Comparison of ENCODE assay signal across 8 cellular contexts in genomic region chr2:46315103-46315890, GRCh38. TPM values are rescaled to one million over a fixed set of nuclear protein-coding genes. Genes with fewer than 3 reads are reported as not detected.
DNase-seq lines count a peak whose midpoint lies in the region; ATAC-seq lines count a peak whose summit lies in the region.

No MANE protein-coding gene starts in this region.

- no peaks in the 10 kb centered on the region for H3K9me3 Mint-ChIP-seq in activated T-helper 2 cell treated with anti-CD3 and anti-CD28 coated beads, Interferon-gamma antibody, Interleukin-2, Interleukin-4, amounts not matched to agents 10 μg/mL and 5 μg/mL and 100 μg/mL, durations not matched to agents 14 hours and 24 hours and 36 hours

- peaks cover 37% of the 10 kb centered on the region for H3K4me1 Mint-ChIP-seq in activated T-helper 2 cell treated with anti-CD3 and anti-CD28 coated beads, Interferon-gamma antibody, Interleukin-2, Interleukin-4, amounts not matched to agents 10 μg/mL and 5 μg/mL and 100 μg/mL, durations not matched to agents 14 hours and 24 hours and 36 hours (ENCODE audit: low read depth)

- H3K4me3 Mint-ChIP-seq in activated T-helper 2 cell treated with anti-CD3 and anti-CD28 coated beads, Interferon-gamma antibody, Interleukin-2, Interleukin-4, amounts not matched to agents 10 μg/mL and 5 μg/mL and 100 μg/mL, durations not matched to agents 14 hours and 24 hours and 36 hours (ENCODE audit: low read depth) = no peak overlapping the region

- H3K27ac Mint-ChIP-seq in activated T-helper 2 cell treated with anti-CD3 and anti-CD28 coated beads, Interferon-gamma antibody, Interleukin-2, Interleukin-4, amounts not matched to agents 10 μg/mL and 5 μg/mL and 100 μg/mL, durations not matched to agents 14 hours and 24 hours and 36 hours = peak overlapping the region; percentile 63

- no peak for ATAC-seq in GM21576 (IDR thresholded peaks at IDR 0.05; ENCODE audit: unreplicated experiment)
- ATAC-seq in GM21528 (IDR thresholded peaks at IDR 0.05; ENCODE audit: low FRiP score, unreplicated experiment) = no peak
- ATAC-seq in HG03108 (IDR thresholded peaks at IDR 0.05; ENCODE audit: unreplicated experiment) = no peak

- intact Hi-C loops in activated T-helper 2 cell treated with anti-CD3 and anti-CD28 coated beads, Interferon-gamma antibody, Interleukin-2, Interleukin-4, amounts not matched to agents 10 μg/mL and 5 μg/mL and 100 μg/mL, durations not matched to agents 14 hours and 24 hours and 36 hours (cut with micrococcal nuclease) = no loop called here

- DNase-seq in stimulated activated CD4-positive, alpha-beta T cell treated with anti-CD3 and anti-CD28 coated beads, Interleukin-15, amount 100 ng/mL, for 24 hours = peak; percentile 24
- DNase-seq in stimulated activated CD4-positive, alpha-beta T cell treated with anti-CD3 and anti-CD28 coated beads, Interleukin-12 subunit alpha, Interleukin-12 subunit beta, amount 100 ng/mL, for 4 hours = no peak
- DNase-seq in activated T-helper 2 cell treated with anti-CD3 and anti-CD28 coated beads, Interferon-gamma antibody, Interleukin-2, Interleukin-4, amounts not matched to agents 10 μg/mL and 5 μg/mL and 100 μg/mL, durations not matched to agents 14 hours and 24 hours and 36 hours (ENCODE audit: low spot score) = no peak
- peak; percentile 69 for DNase-seq in hepatic stellate cell (ENCODE audit: low spot score)
- DNase-seq in stromal cell of bone marrow (ENCODE audit: low read depth) = peak; percentile 94

- peaks cover 7% of the 10 kb centered on the region for H3K27me3 Mint-ChIP-seq in activated T-helper 2 cell treated with anti-CD3 and anti-CD28 coated beads, Interferon-gamma antibody, Interleukin-2, Interleukin-4, amounts not matched to agents 10 μg/mL and 5 μg/mL and 100 μg/mL, durations not matched to agents 14 hours and 24 hours and 36 hours (ENCODE audit: low read depth)

- peaks cover 16% of the 10 kb centered on the region for H3K36me3 Mint-ChIP-seq in activated T-helper 2 cell treated with anti-CD3 and anti-CD28 coated beads, Interferon-gamma antibody, Interleukin-2, Interleukin-4, amounts not matched to agents 10 μg/mL and 5 μg/mL and 100 μg/mL, durations not matched to agents 14 hours and 24 hours and 36 hours (ENCODE audit: low read depth)

RNA-seq across cellular contexts. Expression of gene EPAS1, which starts 18.1 kb away (rescaled TPM):
- 100.0 and 102 TPM in 2 replicates for total RNA-seq in activated T-helper 2 cell treated with anti-CD3 and anti-CD28 coated beads, Interferon-gamma antibody, Interleukin-2, Interleukin-4, amounts not matched to agents 10 μg/mL and 5 μg/mL and 100 μg/mL, durations not matched to agents 14 hours and 24 hours and 36 hours

Comparison
In these comparisons a context has a peak if more than half of its experiments do, and no peak if none do; other contexts are left out.
1. DNase-seq: peak in stimulated activated CD4-positive, alpha-beta T cell treated with anti-CD3 and anti-CD28 coated beads, Interleukin-15, amount 100 ng/mL, for 24 hours (single experiment), hepatic stellate cell (single experiment) and stromal cell of bone marrow (single experiment); none in stimulated activated CD4-positive, alpha-beta T cell treated with anti-CD3 and anti-CD28 coated beads, Interleukin-12 subunit alpha, Interleukin-12 subunit beta, amount 100 ng/mL, for 4 hours (single experiment) and activated T-helper 2 cell treated with anti-CD3 and anti-CD28 coated beads, Interferon-gamma antibody, Interleukin-2, Interleukin-4, amounts not matched to agents 10 μg/mL and 5 μg/mL and 100 μg/mL, durations not matched to agents 14 hours and 24 hours and 36 hours (single experiment).